In the genomic region with DNA sequence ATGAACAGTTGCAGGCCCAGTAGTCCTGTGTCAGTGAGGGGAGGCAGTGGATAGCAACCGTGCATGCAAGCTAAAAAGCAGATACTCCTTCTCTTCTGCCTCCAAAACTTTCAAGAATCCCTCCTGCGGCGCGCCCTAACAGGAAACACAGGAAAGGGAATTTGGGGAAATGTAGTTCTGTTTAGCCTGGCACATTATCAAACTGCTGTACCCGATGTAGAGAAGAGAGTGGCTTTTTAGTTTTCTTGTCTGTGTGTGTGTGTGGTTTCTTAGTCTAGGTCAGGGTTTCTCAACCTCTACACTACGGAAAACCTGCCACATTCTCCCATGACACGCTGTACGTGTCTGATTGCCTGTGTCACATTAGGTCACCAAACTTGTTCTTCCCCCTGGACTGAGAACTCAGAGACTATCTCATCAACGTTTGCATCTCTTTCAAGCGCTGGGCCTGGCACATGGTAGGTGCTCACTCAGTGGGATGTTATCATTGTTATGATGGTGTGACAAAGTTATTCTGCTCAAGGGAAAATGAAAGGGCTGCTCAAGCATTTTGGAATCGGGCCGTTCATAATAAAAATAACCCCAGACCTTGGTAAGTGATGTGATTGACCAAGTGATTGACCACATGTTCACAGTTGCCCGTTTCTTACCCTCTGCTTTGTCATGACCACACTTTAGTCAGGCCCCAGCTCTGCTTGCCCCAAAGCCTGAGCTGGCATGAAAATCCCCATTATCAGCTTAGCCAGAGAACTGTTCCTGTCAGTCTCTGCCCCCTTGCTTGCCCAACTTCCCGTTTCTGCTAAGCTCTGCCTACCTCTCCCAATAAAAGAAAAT, we compare ENCODE assay signal across 8 cellular contexts. TPM values are rescaled to one million over a fixed set of nuclear protein-coding genes. Genes with fewer than 3 reads are reported as not detected.
A peak's percentile ranks its signal among the peaks of the same experiment; 100 is the strongest.
DNase-seq lines count a peak whose midpoint lies in the region; ATAC-seq, FAIRE-seq and TF ChIP-seq lines count a peak whose summit lies in the region.

No MANE protein-coding gene starts in this region.

- TF ChIP-seq CTCF in VCaP (conservative IDR thresholded peaks at IDR 0.05) (no peak), HepG2 (CRISPR knock-in tag; IDR thresholded peaks at IDR 0.05) (no peak), GM10248 (IDR thresholded peaks at IDR 0.05; ENCODE audit: control extremely low read depth, extremely low read depth, low read depth, missing control alignments) (no peak), gastroesophageal sphincter (IDR thresholded peaks at IDR 0.05) (no peak)

- 20% methylated on average over 14 of the region's 14 CpGs for WGBS in HepG2 (ENCODE audit: low lambda C conversion rate)
- 55 to 63% methylated on average over 5 to 13 of the region's 14 CpGs for whole genome bisulfite sequencing in gastroesophageal sphincter (ENCODE audit: low coverage in 1 of 2), 2 donors

- no peak for DNase-seq in Right ventricle myocardium superior
- DNase-seq in cardiac septum (ENCODE audit: low spot score): no peak
- DNase-seq in HepG2 (ENCODE audit: low spot score): no peak
- DNase-seq in GM10248 (ENCODE audit: extremely low spot score): no peak
- DNase-seq in COR-L47 (lab: John Stamatoyannopoulos, UW): no peak
- no peak for DNase-seq in inferior parietal cortex (ENCODE audit: extremely low spot score)

- CTCF ChIA-PET in HepG2 (lab: Yijun Ruan, JAX; ENCODE audit: low intra/inter-chr PET ratio, low total read pairs): no interaction called here
- CTCF ChIA-PET in GM10248 (lab: Yijun Ruan, JAX): interaction anchor here (0.7 to 1.6 kb wide), 3 partner anchors 21 to 264 kb away, joined by 3 read pairs; no protein-coding TSS in a partner anchor

- no peak overlapping the region for H3K9ac ChIP-seq in HepG2 (ENCODE audit: insufficient read depth, low read depth, low read length)

- H3K79me2 ChIP-seq in HepG2 (ENCODE audit: insufficient read depth, low read length): no peaks in the 10 kb centered on the region

- H3K9me3 ChIP-seq in HepG2 (ENCODE audit: low read length): no peaks in the 10 kb centered on the region
- no peaks in the 10 kb centered on the region for H3K9me3 ChIP-seq in gastroesophageal sphincter

- H3K4me1 ChIP-seq in HepG2 (ENCODE audit: insufficient read depth, low read length) (peaks cover 34% of the 10 kb centered on the region), gastroesophageal sphincter (peaks cover 0 to 21% (median 0%) of the 10 kb centered on the region in 3 donors)

- in situ Hi-C loops in HepG2 (cut with HindIII; ENCODE audit: extremely low pct_ligation_motif_present, low pct_unique_long_range_greater_than_20kb): no loop called here

- intact Hi-C loops in Right ventricle myocardium superior (cut with DNase I): no loop called here
- intact Hi-C loops in cardiac septum (cut with DNase I): no loop called here
- intact Hi-C loops in HepG2 (cut with micrococcal nuclease; ENCODE audit: unreplicated experiment): no loop called here

- peak overlapping the region; percentile 70 for H3K4me2 ChIP-seq in HepG2 (ENCODE audit: low read depth, low read length)

- peak overlapping the region; percentile 38; the same call in 1 of the 2 replicates for H3K27ac ChIP-seq in VCaP
- H3K27ac ChIP-seq in HepG2 (ENCODE audit: extremely low read length, insufficient read depth, low read length): no peak overlapping the region
- H3K27ac ChIP-seq in gastroesophageal sphincter: no peak overlapping the region

- FAIRE-seq in HepG2 (lab: Jason Lieb, UNC): no peak

- TF ChIP-seq EP300 in HepG2 (IDR thresholded peaks at IDR 0.05; ENCODE audit: low read depth in 2 of 2, low read length in 2 of 2): no peak
- TF ChIP-seq EP300 in HepG2 (CRISPR knock-in tag; IDR thresholded peaks at IDR 0.05; ENCODE audit: borderline replicate concordance): no peak
- no peak for TF ChIP-seq EP300 in gastroesophageal sphincter (IDR thresholded peaks at IDR 0.05)

- TF ChIP-seq POLR2A in HepG2 (IDR thresholded peaks at IDR 0.05; ENCODE audit: insufficient read depth in 1 of 2, low read depth in 2 of 2, low read length in 2 of 2) (no peak), gastroesophageal sphincter (IDR thresholded peaks at IDR 0.05) (no peak)

- H2AFZ ChIP-seq in HepG2 (ENCODE audit: low read length): no peak overlapping the region

- H3K27me3 ChIP-seq in HepG2 (ENCODE audit: control insufficient read depth in 1 of 2, insufficient read depth in 2 of 2, low read length in 2 of 2): no peaks in the 10 kb centered on the region
- no peaks in the 10 kb centered on the region for H3K27me3 ChIP-seq in gastroesophageal sphincter

- H3K36me3 ChIP-seq in HepG2 (replicated peaks in 1 of 2; ENCODE audit: control insufficient read depth in 1 of 2, insufficient read depth in 2 of 2, low read length in 2 of 2): no peaks in the 10 kb centered on the region
- no peaks in the 10 kb centered on the region for H3K36me3 ChIP-seq in gastroesophageal sphincter

- BruUV-seq in HepG2 (replicated peaks; lab: Mats Ljungman, UMichigan): no TSS peak

- POLR2A ChIA-PET in HepG2 (lab: Yijun Ruan, JAX) (no interaction called here), GM10248 (lab: Yijun Ruan, JAX) (no interaction called here)

- ATAC-seq in Right ventricle myocardium superior (ENCODE audit: poor library complexity) (peak; percentile 55), HepG2 (peak; percentile 11), gastroesophageal sphincter (no peak)

- H4K20me1 ChIP-seq in HepG2 (ENCODE audit: insufficient read depth, low read length): no peaks in the 10 kb centered on the region

- peak overlapping the region; percentile 10 to 38 (median 34); a peak in 5 of 6 replicates for H3K4me3 ChIP-seq in HepG2 (replicated peaks in 1 of 3; ENCODE audit: insufficient read depth in 1 of 3, low read depth in 2 of 3, low read length in 3 of 3)
- H3K4me3 ChIP-seq in gastroesophageal sphincter: peak overlapping the region in 1 of 2 donors; percentile 5

- TF ChIP-seq RAD21 in HepG2 (CRISPR knock-in tag; IDR thresholded peaks at IDR 0.05): no peak

TF ChIP-seq in HepG2, 621 proteins besides CTCF, POLR2A, EP300 and RAD21 (continues in another document):
- TF ChIP-seq SALL1 (CRISPR knock-in tag; IDR thresholded peaks at IDR 0.05) (0 out of 2 replicates have a peak, but pooled peaks have one; percentile 5), MEIS2 (CRISPR knock-in tag; IDR thresholded peaks at IDR 0.05) (no peak)
- TF ChIP-seq, protein P1, sequence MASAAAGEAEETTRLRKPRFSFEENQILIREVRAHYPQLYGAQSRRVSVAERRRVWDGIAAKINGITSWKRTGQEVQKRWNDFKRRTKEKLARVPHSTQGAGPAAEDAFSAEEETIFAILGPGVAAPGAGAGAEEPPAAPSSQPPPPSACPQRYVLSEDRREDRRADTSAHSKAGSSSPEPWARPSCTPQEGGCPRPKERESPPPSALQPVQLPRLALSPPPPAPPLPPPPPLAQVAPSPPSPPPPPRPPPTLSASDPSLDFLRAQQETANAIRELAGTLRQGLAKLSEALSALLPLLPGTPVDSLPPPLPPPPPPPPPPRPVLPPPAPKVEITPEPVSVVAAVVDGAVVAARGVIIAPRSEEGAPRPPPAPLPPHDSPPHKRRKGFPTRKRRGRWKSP (CRISPR knock-in tag; IDR thresholded peaks at IDR 0.05): 0 out of 2 replicates have a peak, but pooled peaks have one; percentile 29
- TF ChIP-seq, protein P2, sequence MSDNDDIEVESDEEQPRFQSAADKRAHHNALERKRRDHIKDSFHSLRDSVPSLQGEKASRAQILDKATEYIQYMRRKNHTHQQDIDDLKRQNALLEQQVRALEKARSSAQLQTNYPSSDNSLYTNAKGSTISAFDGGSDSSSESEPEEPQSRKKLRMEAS (IDR thresholded peaks at IDR 0.05): 0 out of 2 replicates have a peak, but pooled peaks have one; percentile 33

RNA-seq across cellular contexts. Expression of gene TM4SF4, which starts 33.2 kb away (rescaled TPM):
- total RNA-seq in Right ventricle myocardium superior: not detected
- not detected for total RNA-seq in cardiac septum
- total RNA-seq in HepG2 (2016; rRNA removed; fragmentation: Illumina TruSeq; extraction: Trizol): 0.77 and 0.95 TPM in 2 replicates
- 0.91 TPM in 1 of 2 replicates, not detected in the other for total RNA-seq in HepG2 (2016; cell fraction: cytosol; rRNA removed; fragmentation: Illumina TruSeq; extraction: Trizol; ENCODE audit: low read depth)
- 0.34 and 1.4 TPM in 2 replicates for total RNA-seq in HepG2 (2016; cell fraction: insoluble cytoplasmic fraction; rRNA removed; fragmentation: Illumina TruSeq; extraction: Trizol)
- 0.59 and 0.62 TPM in 2 replicates for total RNA-seq in HepG2 (2016; cell fraction: membrane; rRNA removed; fragmentation: Illumina TruSeq; extraction: Trizol)
- 0.75 and 1.1 TPM in 2 replicates for total RNA-seq in HepG2 (2016; cell fraction: nucleus; rRNA removed; fragmentation: Illumina TruSeq; extraction: Trizol)
- 0.63 and 0.89 TPM in 2 replicates for polyA plus RNA-seq in HepG2 (2011; rRNA removed)
- 0.90 and 1.1 TPM in 2 replicates for polyA plus RNA-seq in HepG2 (2011; cell fraction: cytosol; rRNA removed)
- 0.66 TPM in 1 of 2 replicates, not detected in the other for polyA plus RNA-seq in HepG2 (2011; cell fraction: nucleus; rRNA removed)
- 0.47 and 0.86 TPM in 2 replicates for polyA plus RNA-seq in HepG2 (2012)
- 0.21 and 0.29 TPM in 2 replicates for polyA plus RNA-seq in HepG2 (2016; cell fraction: cytosol; fragmentation: Illumina TruSeq; extraction: Trizol; ENCODE audit: low read depth)
- 0.45 and 0.89 TPM in 2 replicates for polyA plus RNA-seq in HepG2 (2016; cell fraction: insoluble cytoplasmic fraction; fragmentation: Illumina TruSeq; extraction: Trizol; ENCODE audit: low read depth)
- polyA plus RNA-seq in HepG2 (2016; cell fraction: membrane; fragmentation: Illumina TruSeq; extraction: Trizol; ENCODE audit: low read depth): 0.15 and 0.21 TPM in 2 replicates
- polyA plus RNA-seq in HepG2 (2016; cell fraction: nucleus; fragmentation: Illumina TruSeq; extraction: Trizol; ENCODE audit: insufficient read depth, low read depth): 0.72 and 1.8 TPM in 2 replicates
- polyA minus RNA-seq in HepG2 (2011; rRNA and poly(A)+ RNA removed; ENCODE audit: low replicate concordance): 0.36 TPM in 1 of 2 replicates, not detected in the other
- polyA minus RNA-seq in HepG2 (2011; cell fraction: cytosol; rRNA and poly(A)+ RNA removed): 1.3 TPM in 1 of 2 replicates, not detected in the other
- 1.0 and 1.6 TPM in 2 replicates for polyA minus RNA-seq in HepG2 (2011; cell fraction: nucleus; rRNA and poly(A)+ RNA removed)
- 1 to 10 TPM in 3 of 4 donors, not detected in 1; 1.3 to 3.2 (median 2.2) TPM for total RNA-seq in gastroesophageal sphincter
